Comparison of ENCODE assay signal across 21 cellular contexts in the genomic region with DNA sequence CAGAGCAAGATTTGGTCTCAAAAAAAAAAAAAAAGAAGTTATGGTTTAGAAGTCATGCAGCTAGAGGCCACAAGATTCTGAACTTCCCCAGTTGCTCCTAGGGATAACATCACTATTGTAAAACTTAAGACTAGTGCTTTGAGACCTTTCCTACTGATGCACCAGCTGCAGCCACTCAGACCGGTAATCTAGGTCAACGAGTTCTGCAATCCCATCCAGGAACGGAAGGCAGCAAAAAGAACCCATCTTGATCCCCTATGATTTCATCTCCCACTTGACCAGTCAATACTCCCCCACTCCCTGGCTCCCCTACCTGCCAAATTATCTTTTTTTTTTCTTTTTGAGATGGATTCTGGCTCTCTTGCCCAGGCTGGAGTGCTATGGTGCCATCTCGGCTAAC.
"Had no signal": no experiment of that assay in that cellular context is flagged by ENCODE, and none has a peak within 500 bp of the region (broad histone marks: within the 10 kb centered on the region; RNA-seq: fewer than 3 reads in every experiment).

No MANE protein-coding gene starts in this region.

- H3K27me3 ChIP-seq: brain microvascular endothelial cell, cardiac muscle cell had no signal

- H3K27ac ChIP-seq: brain microvascular endothelial cell, cardiac muscle cell, SK-N-MC had no signal

- H3K36me3 ChIP-seq: brain microvascular endothelial cell, cardiac muscle cell had no signal

- H3K4me3 ChIP-seq: cardiac muscle cell, SK-N-MC had no signal

- DNase-seq: activated B cell treated with CpG ODN at 0.5 μM for 24 hours; activated CD4-positive, alpha-beta memory T cell treated with anti-CD3 and anti-CD28 coated beads for 36 hours; activated CD4-positive, alpha-beta T cell treated with anti-CD3 and anti-CD28 coated beads for 1 hour; activated CD4-positive, alpha-beta T cell treated with anti-CD3 and anti-CD28 coated beads, Interleukin-2, amount 10 ng/mL, durations not matched to agents 7 days and 5 days; activated CD8-positive, alpha-beta memory T cell treated with anti-CD3 and anti-CD28 coated beads for 24 hours; activated effector memory CD4-positive, alpha-beta T cell treated with anti-CD3 and anti-CD28 coated beads, Interleukin-2, amount 50 U/mL, for 16 hours; activated naive CD4-positive, alpha-beta T cell treated with Interleukin-2 at 50 U/mL for 16 hours; activated T-cell treated with anti-CD3 and anti-CD28 coated beads, Interleukin-2, amount 50 U/mL, for 4 hours; brain microvascular endothelial cell; cerebellar nuclear complex; KG1; NCI-H1092; NCI-H1417; NCI-H1930; NCI-H345; NCI-H524 treated with DMSO at 0.1 percent for 48 hours; NCI-H748 treated with DMSO at 0.1 percent for 48 hours; T-helper 17 cell; T-helper 9 cell had no signal
